In the genomic region with DNA sequence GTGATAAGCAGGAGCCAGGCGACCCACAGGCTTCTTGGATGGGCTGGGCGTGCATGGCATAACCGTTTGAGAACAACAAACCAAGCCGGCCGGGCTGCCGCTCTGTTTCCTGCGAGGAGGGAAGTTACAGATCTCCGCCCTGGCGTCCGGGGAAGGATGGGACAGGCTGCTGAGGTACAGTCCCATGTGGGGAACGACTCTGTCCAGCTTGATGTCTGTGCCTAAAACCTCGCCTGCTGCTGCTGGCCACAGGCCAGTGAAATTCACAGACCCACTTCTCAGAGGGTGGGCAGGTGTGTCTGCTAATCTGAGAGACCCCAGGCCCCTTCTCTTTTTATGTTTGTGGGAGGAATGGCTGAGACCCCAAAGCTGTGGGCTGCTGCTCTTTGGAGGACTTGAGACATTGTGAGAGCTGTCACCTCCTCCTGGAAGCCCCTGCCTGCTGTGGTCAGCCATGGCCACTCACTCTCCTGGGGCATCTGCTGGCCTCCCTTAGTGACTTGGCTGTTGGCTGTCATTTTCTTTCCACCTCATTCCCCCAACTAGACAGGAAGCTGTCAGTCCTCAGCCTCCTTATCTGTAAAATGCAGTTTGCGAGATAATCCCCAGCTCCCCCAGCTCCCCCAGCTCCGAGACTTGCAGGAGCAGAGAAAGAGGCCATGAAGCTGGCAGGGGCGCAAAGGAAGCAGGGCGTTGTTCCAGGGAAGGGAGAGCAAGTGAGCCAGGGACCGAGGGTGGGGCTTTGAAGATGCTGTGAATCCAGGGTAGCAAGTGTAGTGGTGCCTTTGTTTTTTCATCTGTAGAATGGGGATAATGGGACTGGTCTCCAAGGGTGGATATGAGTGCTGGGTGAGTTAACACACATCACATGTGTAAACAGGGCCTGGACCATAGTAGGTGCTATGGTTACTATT, we compare ENCODE assay signal across 1 cellular context.
TF ChIP-seq lines count a peak whose summit lies in the region.

No MANE protein-coding gene starts in this region.

TF ChIP-seq in HepG2, 621 proteins besides CTCF, POLR2A, EP300 and RAD21 (continued from another document):
- TF ChIP-seq, protein P1, sequence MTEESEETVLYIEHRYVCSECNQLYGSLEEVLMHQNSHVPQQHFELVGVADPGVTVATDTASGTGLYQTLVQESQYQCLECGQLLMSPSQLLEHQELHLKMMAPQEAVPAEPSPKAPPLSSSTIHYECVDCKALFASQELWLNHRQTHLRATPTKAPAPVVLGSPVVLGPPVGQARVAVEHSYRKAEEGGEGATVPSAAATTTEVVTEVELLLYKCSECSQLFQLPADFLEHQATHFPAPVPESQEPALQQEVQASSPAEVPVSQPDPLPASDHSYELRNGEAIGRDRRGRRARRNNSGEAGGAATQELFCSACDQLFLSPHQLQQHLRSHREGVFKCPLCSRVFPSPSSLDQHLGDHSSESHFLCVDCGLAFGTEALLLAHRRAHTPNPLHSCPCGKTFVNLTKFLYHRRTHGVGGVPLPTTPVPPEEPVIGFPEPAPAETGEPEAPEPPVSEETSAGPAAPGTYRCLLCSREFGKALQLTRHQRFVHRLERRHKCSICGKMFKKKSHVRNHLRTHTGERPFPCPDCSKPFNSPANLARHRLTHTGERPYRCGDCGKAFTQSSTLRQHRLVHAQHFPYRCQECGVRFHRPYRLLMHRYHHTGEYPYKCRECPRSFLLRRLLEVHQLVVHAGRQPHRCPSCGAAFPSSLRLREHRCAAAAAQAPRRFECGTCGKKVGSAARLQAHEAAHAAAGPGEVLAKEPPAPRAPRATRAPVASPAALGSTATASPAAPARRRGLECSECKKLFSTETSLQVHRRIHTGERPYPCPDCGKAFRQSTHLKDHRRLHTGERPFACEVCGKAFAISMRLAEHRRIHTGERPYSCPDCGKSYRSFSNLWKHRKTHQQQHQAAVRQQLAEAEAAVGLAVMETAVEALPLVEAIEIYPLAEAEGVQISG (CRISPR knock-in tag; IDR thresholded peaks at IDR 0.05) = no peak
- peak; percentile 43 for TF ChIP-seq AGO2 (optimal IDR thresholded peaks at IDR 0.05; ENCODE audit: low read depth, low read length)
- TF ChIP-seq ZMYM3 (CRISPR knock-in tag; IDR thresholded peaks at IDR 0.05) = peak; percentile 40; the same call in 1 of the 2 replicates
- no peak for TF ChIP-seq ZNF720 (CRISPR knock-in tag; IDR thresholded peaks at IDR 0.05)
- TF ChIP-seq, protein P2, sequence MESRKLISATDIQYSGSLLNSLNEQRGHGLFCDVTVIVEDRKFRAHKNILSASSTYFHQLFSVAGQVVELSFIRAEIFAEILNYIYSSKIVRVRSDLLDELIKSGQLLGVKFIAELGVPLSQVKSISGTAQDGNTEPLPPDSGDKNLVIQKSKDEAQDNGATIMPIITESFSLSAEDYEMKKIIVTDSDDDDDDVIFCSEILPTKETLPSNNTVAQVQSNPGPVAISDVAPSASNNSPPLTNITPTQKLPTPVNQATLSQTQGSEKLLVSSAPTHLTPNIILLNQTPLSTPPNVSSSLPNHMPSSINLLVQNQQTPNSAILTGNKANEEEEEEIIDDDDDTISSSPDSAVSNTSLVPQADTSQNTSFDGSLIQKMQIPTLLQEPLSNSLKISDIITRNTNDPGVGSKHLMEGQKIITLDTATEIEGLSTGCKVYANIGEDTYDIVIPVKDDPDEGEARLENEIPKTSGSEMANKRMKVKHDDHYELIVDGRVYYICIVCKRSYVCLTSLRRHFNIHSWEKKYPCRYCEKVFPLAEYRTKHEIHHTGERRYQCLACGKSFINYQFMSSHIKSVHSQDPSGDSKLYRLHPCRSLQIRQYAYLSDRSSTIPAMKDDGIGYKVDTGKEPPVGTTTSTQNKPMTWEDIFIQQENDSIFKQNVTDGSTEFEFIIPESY (CRISPR knock-in tag; IDR thresholded peaks at IDR 0.05) = no peak
- peak; percentile 85 for TF ChIP-seq ZNF629 (CRISPR knock-in tag; conservative IDR thresholded peaks at IDR 0.05)
